In the genomic region with DNA sequence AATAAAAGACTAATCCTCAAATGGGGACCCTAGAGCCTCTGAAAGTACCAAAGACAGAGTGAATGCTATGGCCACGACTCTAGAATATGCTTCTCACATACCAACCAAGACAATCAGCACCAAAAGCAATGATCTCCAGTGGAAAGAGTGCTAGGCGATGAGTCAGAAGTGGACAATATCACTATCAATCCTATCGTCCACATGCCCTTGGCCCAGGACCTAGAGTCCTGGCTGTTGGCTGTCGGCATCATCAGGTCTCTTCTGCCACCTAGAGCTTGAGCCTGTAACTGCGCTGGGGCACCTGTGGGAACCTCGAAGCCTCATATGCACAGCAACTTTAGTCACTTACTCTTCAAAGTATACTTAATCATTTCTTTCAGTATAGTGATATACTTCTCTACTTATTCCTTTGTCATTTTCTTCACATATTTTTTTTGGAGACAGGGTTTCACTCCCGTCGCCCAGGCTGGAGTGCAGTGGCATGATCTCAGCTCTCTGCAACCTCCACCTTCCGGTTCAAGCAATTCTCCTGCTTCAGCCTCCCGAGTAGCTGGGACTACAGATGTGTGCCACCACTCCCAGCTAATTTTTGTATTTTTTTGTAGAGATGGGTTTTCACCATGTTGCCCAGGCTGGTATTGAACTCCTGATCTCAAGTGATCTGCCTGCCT, we compare ENCODE assay signal across 8 cellular contexts. TPM values are rescaled to one million over a fixed set of nuclear protein-coding genes. Genes with fewer than 3 reads are reported as not detected.
DNase-seq lines count a peak whose midpoint lies in the region; ATAC-seq and TF ChIP-seq lines count a peak whose summit lies in the region.

No MANE protein-coding gene starts in this region.

- H3K4me3 ChIP-seq in fibroblast of pulmonary artery (replicated peaks; ENCODE audit: low read depth, low read length) = no peak overlapping the region

- ATAC-seq in omental fat pad (ENCODE audit: low FRiP score) (peak; percentile 94), GM21515 (IDR thresholded peaks at IDR 0.05; ENCODE audit: unreplicated experiment) (no peak), HG02870 (IDR thresholded peaks at IDR 0.05; ENCODE audit: unreplicated experiment) (no peak)

- TF ChIP-seq CTCF in fibroblast of pulmonary artery (IDR thresholded peaks at IDR 0.05; ENCODE audit: low read length, missing control alignments) = peak; percentile 90
- peak in 1 of 3 donors; percentile 21 for TF ChIP-seq CTCF in omental fat pad (IDR thresholded peaks at IDR 0.05)

- DNase-seq in NCI-H524 (lab: John Stamatoyannopoulos, UW) (peak; percentile 16 to 42), NCI-H524 treated with DMSO at 0.1 percent for 48 hours (lab: John Stamatoyannopoulos, UW) (no peak), NCI-H2196 treated with DMSO at 0.1 percent for 48 hours (lab: John Stamatoyannopoulos, UW; ENCODE audit: unreplicated experiment) (peak; percentile 63), activated T-cell treated with anti-CD3 and anti-CD28 coated beads for 48 hours (ENCODE audit: low read depth) (peak; percentile 23), fibroblast of pulmonary artery (ENCODE audit: low read depth) (peak; percentile 82), omental fat pad (ENCODE audit: low spot score) (peak; percentile 30)

RNA-seq across cellular contexts. Expression of a gene that starts 29.7 kb away (rescaled TPM):
- total RNA-seq in omental fat pad = 10 to 100 TPM; 21.0 to 64.0 (median 23.8) TPM
